23 cellular contexts compared by ENCODE assay signal in genomic region chr12:84756961-84757360, GRCh38.
DNase-seq lines count a peak whose midpoint lies in the region; ATAC-seq, FAIRE-seq and TF ChIP-seq lines count a peak whose summit lies in the region.
"Had no signal": no experiment of that assay in that cellular context is flagged by ENCODE, and none has a peak within 500 bp of the region (broad histone marks: within the 10 kb centered on the region; RNA-seq: fewer than 3 reads in every experiment).

No MANE protein-coding gene starts in this region.

- no TSS peak for BruUV-seq in PC-3 (replicated peaks; lab: Mats Ljungman, UMichigan)

- H3K27ac Mint-ChIP-seq in CD14-positive monocyte, result no peak overlapping the region
- H3K27ac Mint-ChIP-seq: activated CD4-positive, alpha-beta T cell treated with anti-CD3 and anti-CD28 coated beads, Interleukin-2, amount 10 ng/mL, durations not matched to agents 7 days and 5 days; CD4-positive, alpha-beta T cell; naive thymus-derived CD4-positive, alpha-beta T cell; stimulated activated naive CD8-positive, alpha-beta T cell treated with anti-CD3 and anti-CD28 coated beads, Interleukin-15, amount 100 ng/mL, for 72 hours; T-cell had no signal

- H3K27me3 Mint-ChIP-seq in CD14-positive monocyte (ENCODE audit: low read depth in 3 of 3), result peaks cover 0 to 2% (median 1%) of the 10 kb centered on the region in 3 donors
- H3K27me3 Mint-ChIP-seq: activated CD4-positive, alpha-beta T cell treated with anti-CD3 and anti-CD28 coated beads, Interleukin-2, amount 10 ng/mL, durations not matched to agents 7 days and 5 days; CD4-positive, alpha-beta T cell; naive thymus-derived CD4-positive, alpha-beta T cell; stimulated activated naive CD8-positive, alpha-beta T cell treated with anti-CD3 and anti-CD28 coated beads, Interleukin-15, amount 100 ng/mL, for 72 hours; T-cell had no signal

- no peak for FAIRE-seq in small intestine (lab: Jason Lieb, UNC)
- FAIRE-seq: frontal cortex had no signal

- H3K36me3 Mint-ChIP-seq in CD14-positive monocyte, result no peaks in the 10 kb centered on the region
- H3K36me3 Mint-ChIP-seq: naive thymus-derived CD4-positive, alpha-beta T cell; T-cell had no signal

- no peaks in the 10 kb centered on the region for H3K79me2 ChIP-seq in PC-3 (ENCODE audit: low read length)
- H3K79me2 ChIP-seq in fibroblast of lung (ENCODE audit: control insufficient read depth, insufficient read depth, low read length), result no peaks in the 10 kb centered on the region
- no peaks in the 10 kb centered on the region for H3K79me2 ChIP-seq in smooth muscle cell (ENCODE audit: low read depth)

- DNase-seq in GM03348 (ENCODE audit: low spot score) (peak; percentile 54), PC-3 (peak; percentile 17), fibroblast of lung (ENCODE audit: low read depth in 2 of 2) (peak; percentile 15 to 83), smooth muscle cell (lab: John Stamatoyannopoulos, UW; ENCODE audit: unreplicated experiment) (no peak), small intestine (no peak), CD14-positive monocyte (ENCODE audit: low spot score) (no peak), anterior cingulate cortex (lab: John Stamatoyannopoulos, UW) (no peak)
- DNase-seq: activated CD4-positive, alpha-beta T cell treated with anti-CD3 and anti-CD28 coated beads, Interleukin-2, amount 10 ng/mL, durations not matched to agents 7 days and 5 days; activated CD8-positive, alpha-beta memory T cell treated with anti-CD3 and anti-CD28 coated beads, Interleukin-2, amount 50 U/mL, for 48 hours; activated gamma-delta T cell; CD4-positive, alpha-beta T cell; GOT3; mesendoderm; naive thymus-derived CD4-positive, alpha-beta T cell; NCI-H1105; NCI-H2107; NCI-H69; Right ventricle myocardium superior; stimulated activated CD4-positive, alpha-beta T cell treated with anti-CD3 and anti-CD28 coated beads, Interleukin-4, amount 100 ng/mL, for 1 hour; stimulated activated naive CD8-positive, alpha-beta T cell treated with anti-CD3 and anti-CD28 coated beads, Interleukin-15, amount 100 ng/mL, for 72 hours; T-cell; upper lobe of right lung had no signal

- no peaks in the 10 kb centered on the region for H3K9me2 ChIP-seq in PC-3 (replicated peaks; ENCODE audit: low read length)

- H3K4me1 Mint-ChIP-seq in CD14-positive monocyte, result no peaks in the 10 kb centered on the region
- H3K4me1 Mint-ChIP-seq: activated CD4-positive, alpha-beta T cell treated with anti-CD3 and anti-CD28 coated beads, Interleukin-2, amount 10 ng/mL, durations not matched to agents 7 days and 5 days; naive thymus-derived CD4-positive, alpha-beta T cell; stimulated activated naive CD8-positive, alpha-beta T cell treated with anti-CD3 and anti-CD28 coated beads, Interleukin-15, amount 100 ng/mL, for 72 hours; T-cell had no signal

- H3K9me3 Mint-ChIP-seq in CD14-positive monocyte, result peaks cover 0 to 2% (median 0%) of the 10 kb centered on the region in 7 donors
- H3K9me3 Mint-ChIP-seq: activated CD4-positive, alpha-beta T cell treated with anti-CD3 and anti-CD28 coated beads, Interleukin-2, amount 10 ng/mL, durations not matched to agents 7 days and 5 days; CD4-positive, alpha-beta T cell; stimulated activated naive CD8-positive, alpha-beta T cell treated with anti-CD3 and anti-CD28 coated beads, Interleukin-15, amount 100 ng/mL, for 72 hours; T-cell had no signal

- no peak overlapping the region for H3K4me3 Mint-ChIP-seq in CD14-positive monocyte
- H3K4me3 Mint-ChIP-seq: activated CD4-positive, alpha-beta T cell treated with anti-CD3 and anti-CD28 coated beads, Interleukin-2, amount 10 ng/mL, durations not matched to agents 7 days and 5 days; CD4-positive, alpha-beta T cell; naive thymus-derived CD4-positive, alpha-beta T cell; stimulated activated naive CD8-positive, alpha-beta T cell treated with anti-CD3 and anti-CD28 coated beads, Interleukin-15, amount 100 ng/mL, for 72 hours; T-cell had no signal

- H3K9me3 ChIP-seq in PC-3 (ENCODE audit: low read length) (no peaks in the 10 kb centered on the region), fibroblast of lung (ENCODE audit: control insufficient read depth, insufficient read depth, low read depth, low read length) (no peaks in the 10 kb centered on the region), smooth muscle cell (replicated peaks; ENCODE audit: low read depth) (no peaks in the 10 kb centered on the region), small intestine (ENCODE audit: control insufficient read depth, low read depth) (no peaks in the 10 kb centered on the region)
- H3K9me3 ChIP-seq: upper lobe of right lung had no signal

- H3K4me2 ChIP-seq in PC-3 (ENCODE audit: low read length) (no peak overlapping the region), fibroblast of lung (ENCODE audit: extremely low read depth, insufficient read depth, low read length) (no peak overlapping the region), smooth muscle cell (peak overlapping the region; percentile 1)

- H3K27ac ChIP-seq in PC-3 (ENCODE audit: low read length), result no peak overlapping the region
- H3K27ac ChIP-seq in fibroblast of lung (ENCODE audit: insufficient read depth, low read length), result no peak overlapping the region
- peak overlapping the region; percentile 44 for H3K27ac ChIP-seq in smooth muscle cell (ENCODE audit: low read depth)
- no peak overlapping the region for H3K27ac ChIP-seq in small intestine (ENCODE audit: low read depth in 1 of 2, low read length in 1 of 2)
- H3K27ac ChIP-seq: upper lobe of right lung had no signal

- H3F3A ChIP-seq in PC-3 (ENCODE audit: low read length, unreplicated experiment) (no peaks in the 10 kb centered on the region), smooth muscle cell (ENCODE audit: low read depth) (no peaks in the 10 kb centered on the region)

- H2AFZ ChIP-seq in PC-3 (ENCODE audit: low read length) (no peak overlapping the region), fibroblast of lung (ENCODE audit: low read length) (no peak overlapping the region), smooth muscle cell (ENCODE audit: low read depth) (peak overlapping the region; percentile 3)

- H3K4me3 ChIP-seq in PC-3 (ENCODE audit: low read length), result no peak overlapping the region
- no peak overlapping the region for H3K4me3 ChIP-seq in fibroblast of lung (replicated peaks in 1 of 4; ENCODE audit: control extremely low read depth in 1 of 4, insufficient read depth in 1 of 4, low read depth in 3 of 4, low read length in 4 of 4)
- no peak overlapping the region for H3K4me3 ChIP-seq in smooth muscle cell
- no peak overlapping the region for H3K4me3 ChIP-seq in small intestine (ENCODE audit: low read depth in 1 of 2, low read length in 2 of 2)
- H3K4me3 ChIP-seq: upper lobe of right lung had no signal

- H4K20me1 ChIP-seq in PC-3 (ENCODE audit: low read length) (no peaks in the 10 kb centered on the region), fibroblast of lung (ENCODE audit: control insufficient read depth, extremely low read depth, insufficient read depth, low read length) (no peaks in the 10 kb centered on the region), smooth muscle cell (ENCODE audit: low read depth) (no peaks in the 10 kb centered on the region)

- H3K36me3 ChIP-seq in PC-3 (ENCODE audit: low read depth, low read length) (no peaks in the 10 kb centered on the region), fibroblast of lung (ENCODE audit: control insufficient read depth, insufficient read depth, low read length) (no peaks in the 10 kb centered on the region), smooth muscle cell (ENCODE audit: low read depth) (no peaks in the 10 kb centered on the region), small intestine (ENCODE audit: control insufficient read depth in 2 of 2, insufficient read depth in 2 of 2, low read length in 2 of 2) (no peaks in the 10 kb centered on the region)
- H3K36me3 ChIP-seq: upper lobe of right lung had no signal

- CTCF ChIA-PET in PC-3 (lab: Charles Lee), result no interaction called here

- intact Hi-C loops in PC-3 (cut with micrococcal nuclease) (no loop called here), CD14-positive monocyte (cut with micrococcal nuclease) (no loop called here)

- no peak for ATAC-seq in PC-3
- ATAC-seq: naive thymus-derived CD4-positive, alpha-beta T cell; stimulated activated naive CD8-positive, alpha-beta T cell treated with anti-CD3 and anti-CD28 coated beads, Interleukin-15, amount 100 ng/mL, for 72 hours; T-cell; upper lobe of right lung had no signal

- POLR2A ChIA-PET in PC-3 (lab: Charles Lee; ENCODE audit: unreplicated experiment), result no interaction called here

- H3K27me3 ChIP-seq in PC-3 (ENCODE audit: low read length), result no peaks in the 10 kb centered on the region
- H3K27me3 ChIP-seq in fibroblast of lung (ENCODE audit: control insufficient read depth, insufficient read depth, low read length), result no peaks in the 10 kb centered on the region
- H3K27me3 ChIP-seq in smooth muscle cell (ENCODE audit: low read depth), result no peaks in the 10 kb centered on the region
- no peaks in the 10 kb centered on the region for H3K27me3 ChIP-seq in small intestine (ENCODE audit: control insufficient read depth in 2 of 2, insufficient read depth in 2 of 2, low read length in 2 of 2)
- H3K27me3 ChIP-seq: upper lobe of right lung had no signal

- no peak for TF ChIP-seq CTCF in PC-3 (conservative IDR thresholded peaks at IDR 0.05; ENCODE audit: low read depth, low read length)
- TF ChIP-seq CTCF in fibroblast of lung (conservative IDR thresholded peaks at IDR 0.05 in 1 of 2, IDR thresholded peaks at IDR 0.05 in 1 of 2; ENCODE audit: low read depth in 1 of 2, low read length in 2 of 2), result no peak
- no peak for TF ChIP-seq CTCF in smooth muscle cell (IDR thresholded peaks at IDR 0.05; ENCODE audit: borderline replicate concordance, insufficient read depth, poor library complexity, severe bottlenecking)
- TF ChIP-seq CTCF in CD14-positive monocyte (IDR thresholded peaks at IDR 0.05), result no peak

- H3K4me1 ChIP-seq in PC-3 (ENCODE audit: insufficient read depth, low read length) (no peaks in the 10 kb centered on the region), fibroblast of lung (ENCODE audit: control insufficient read depth, extremely low read depth, insufficient read depth, low read length) (no peaks in the 10 kb centered on the region), smooth muscle cell (ENCODE audit: low read depth) (no peaks in the 10 kb centered on the region), small intestine (ENCODE audit: control insufficient read depth in 2 of 2, insufficient read depth in 1 of 2, low read depth in 1 of 2, low read length in 1 of 2) (no peaks in the 10 kb centered on the region)
- H3K4me1 ChIP-seq: upper lobe of right lung had no signal

- H3K9ac ChIP-seq in PC-3 (ENCODE audit: low read length) (no peak overlapping the region), fibroblast of lung (ENCODE audit: insufficient read depth, low read length) (no peak overlapping the region), smooth muscle cell (ENCODE audit: low read depth) (no peak overlapping the region)

Comparison
In these comparisons a context has a peak if more than half of its experiments do, and no peak if none do; other contexts are left out.
1. DNase-seq: peak in GM03348 (single experiment), PC-3 (single experiment) and fibroblast of lung (2 of 2); none in smooth muscle cell (single experiment), small intestine (single experiment), CD14-positive monocyte (single experiment) and anterior cingulate cortex (0 of 58).